In genomic region chr1:22196641-22197040, GRCh38 we compare ENCODE assay signal across 31 cellular contexts. TPM values are rescaled to one million over a fixed set of nuclear protein-coding genes. Genes with fewer than 3 reads are reported as not detected.
"Had no signal": no experiment of that assay in that cellular context is flagged by ENCODE, and none has a peak within 500 bp of the region (broad histone marks: within the 10 kb centered on the region; RNA-seq: fewer than 3 reads in every experiment).

No MANE protein-coding gene starts in this region.

- H3K4me1 Mint-ChIP-seq: nephron progenitor cell; neural crest cell; stimulated activated memory B cell treated with anti-CD40 and anti-IgM and Interleukin-4, amounts not matched to agents 10 μg/mL and 1 μg/mL and 100 μg/mL, for 72 hours; stimulated activated naive CD8-positive, alpha-beta T cell treated with anti-CD3 and anti-CD28 coated beads, Interleukin-15, amount 100 ng/mL, for 72 hours had no signal

- H3K4me3 Mint-ChIP-seq: naive thymus-derived CD8-positive, alpha-beta T cell; natural killer cell treated with Interleukin-12 subunit alpha and Interleukin-12 subunit beta and Interleukin-15 and Interleukin-18, amount 100 ng/mL, for 72 hours; nephron progenitor cell; neural crest cell; stimulated activated memory B cell treated with anti-CD40 and anti-IgM and Interleukin-4, amounts not matched to agents 10 μg/mL and 1 μg/mL and 100 μg/mL, for 72 hours; stimulated activated naive CD8-positive, alpha-beta T cell treated with anti-CD3 and anti-CD28 coated beads, Interleukin-15, amount 100 ng/mL, for 72 hours; type B pancreatic cell had no signal

- H3K4me1 ChIP-seq: pancreas, psoas muscle, suprapubic skin, testis, tibial artery, transverse colon, upper lobe of right lung, uterus had no signal

- FAIRE-seq: pancreas had no signal

- H3K9me3 ChIP-seq: neutrophil, pancreas, psoas muscle, spleen, suprapubic skin, testis, tibial artery, transverse colon, upper lobe of right lung, uterus had no signal

- H3K27ac ChIP-seq: neutrophil, pancreas, psoas muscle, skin epidermis, spleen, suprapubic skin, testis, tibial artery, transverse colon, upper lobe of right lung, uterus had no signal

- H3K9me3 Mint-ChIP-seq: naive thymus-derived CD8-positive, alpha-beta T cell; natural killer cell treated with Interleukin-12 subunit alpha and Interleukin-12 subunit beta and Interleukin-15 and Interleukin-18, amount 100 ng/mL, for 72 hours; nephron progenitor cell; stimulated activated memory B cell treated with anti-CD40 and anti-IgM and Interleukin-4, amounts not matched to agents 10 μg/mL and 1 μg/mL and 100 μg/mL, for 72 hours; stimulated activated naive CD8-positive, alpha-beta T cell treated with anti-CD3 and anti-CD28 coated beads, Interleukin-15, amount 100 ng/mL, for 72 hours; type B pancreatic cell had no signal

- H3K36me3 Mint-ChIP-seq: naive thymus-derived CD8-positive, alpha-beta T cell; natural killer cell treated with Interleukin-12 subunit alpha and Interleukin-12 subunit beta and Interleukin-15 and Interleukin-18, amount 100 ng/mL, for 72 hours; stimulated activated memory B cell treated with anti-CD40 and anti-IgM and Interleukin-4, amounts not matched to agents 10 μg/mL and 1 μg/mL and 100 μg/mL, for 72 hours; type B pancreatic cell had no signal

- ATAC-seq: naive thymus-derived CD8-positive, alpha-beta T cell; psoas muscle; right cardiac atrium; sciatic nerve; stimulated activated memory B cell treated with anti-CD40 and anti-IgM and Interleukin-4, amounts not matched to agents 10 μg/mL and 1 μg/mL and 100 μg/mL, for 72 hours; stimulated activated naive CD8-positive, alpha-beta T cell treated with anti-CD3 and anti-CD28 coated beads, Interleukin-15, amount 100 ng/mL, for 72 hours; stimulated activated naive CD8-positive, alpha-beta T cell treated with anti-CD3 and anti-CD28 coated beads, Interleukin-15, Interleukin-2, amounts not matched to agents 100 U/mL and 50 U/mL, for 24 hours; upper lobe of right lung had no signal

- H3K27me3 Mint-ChIP-seq: type B pancreatic cell had no signal

- H3K36me3 ChIP-seq: neutrophil, pancreas, spleen, suprapubic skin, tibial artery, transverse colon, upper lobe of right lung, uterus had no signal

- H3K4me3 ChIP-seq: pancreas, psoas muscle, skin epidermis, smooth muscle cell, spleen, suprapubic skin, testis, tibial artery, transverse colon, upper lobe of right lung, uterus had no signal

- H3K27me3 ChIP-seq: pancreas, testis, upper lobe of right lung, uterus had no signal

- H3K27ac Mint-ChIP-seq: naive thymus-derived CD8-positive, alpha-beta T cell; natural killer cell treated with Interleukin-12 subunit alpha and Interleukin-12 subunit beta and Interleukin-15 and Interleukin-18, amount 100 ng/mL, for 72 hours; nephron progenitor cell; progenitor cell of endocrine pancreas; stimulated activated memory B cell treated with anti-CD40 and anti-IgM and Interleukin-4, amounts not matched to agents 10 μg/mL and 1 μg/mL and 100 μg/mL, for 72 hours; stimulated activated naive CD8-positive, alpha-beta T cell treated with anti-CD3 and anti-CD28 coated beads, Interleukin-15, amount 100 ng/mL, for 72 hours; type B pancreatic cell had no signal

- DNase-seq: naive thymus-derived CD8-positive, alpha-beta T cell; nephron progenitor cell; nucleus accumbens; right cardiac atrium; spleen; stimulated activated CD4-positive, alpha-beta T cell treated with anti-CD3 and anti-CD28 coated beads, Interleukin-12 subunit alpha, Interleukin-12 subunit beta, amount 100 ng/mL, for 4 hours; stimulated activated CD4-positive, alpha-beta T cell treated with anti-CD3 and anti-CD28 coated beads, Interleukin-1b, Interleukin-23, amount 100 ng/mL, for 48 hours; stimulated activated CD4-positive, alpha-beta T cell treated with anti-CD3 and anti-CD28 coated beads, Interleukin-4, amount 100 ng/mL, for 1 hour; stimulated activated CD4-positive, alpha-beta T cell treated with anti-CD3 and anti-CD28 coated beads, Interleukin-4, amount 100 ng/mL, for 4 hours; stimulated activated CD8-positive, alpha-beta memory T cell treated with anti-CD3 and anti-CD28 coated beads, Interleukin-4, amount 100 ng/mL, for 48 hours; stimulated activated naive CD4-positive, alpha-beta T cell; stimulated activated naive CD8-positive, alpha-beta T cell treated with anti-CD3 and anti-CD28 coated beads, Interleukin-15, amount 100 ng/mL, for 72 hours; stimulated activated naive CD8-positive, alpha-beta T cell treated with anti-CD3 and anti-CD28 coated beads, Interleukin-15, Interleukin-2, amounts not matched to agents 100 U/mL and 50 U/mL, for 24 hours; substantia nigra; testis; transverse colon; upper lobe of right lung; uterus had no signal

- H3K4me2 ChIP-seq: smooth muscle cell had no signal

RNA-seq across cellular contexts. Expression of gene WNT4, which starts 53.7 kb away (rescaled TPM):
- total RNA-seq: naive thymus-derived CD8-positive, alpha-beta T cell; natural killer cell treated with Interleukin-12 subunit alpha and Interleukin-12 subunit beta and Interleukin-15 and Interleukin-18, amount 100 ng/mL, for 72 hours had no signal
- polyA plus RNA-seq: naive thymus-derived CD8-positive, alpha-beta T cell had no signal
